Comparison of ENCODE assay signal across 1 cellular context in genomic region chr19:44806271-44806670, GRCh38.
TF ChIP-seq lines count a peak whose summit lies in the region.

No MANE protein-coding gene starts in this region.

TF ChIP-seq in GM23338, 12 proteins besides CTCF, POLR2A, EP300 and RAD21 (continued from another document):
- TF ChIP-seq ZNF462 (CRISPR knock-in tag; IDR thresholded peaks at IDR 0.05) (no peak), ZNF331 (CRISPR knock-in tag; IDR thresholded peaks at IDR 0.05; ENCODE audit: low read depth) (no peak), EZH2 (IDR thresholded peaks at IDR 0.05; ENCODE audit: low read depth, unreplicated experiment) (no peak), REST (IDR thresholded peaks at IDR 0.05; ENCODE audit: unreplicated experiment) (no peak), NANOG (IDR thresholded peaks at IDR 0.05; ENCODE audit: borderline replicate concordance) (no peak), POLR2AphosphoS5 (IDR thresholded peaks at IDR 0.05; ENCODE audit: low read depth) (no peak), ZNF114 (CRISPR knock-in tag; IDR thresholded peaks at IDR 0.05) (no peak), JUNB (IDR thresholded peaks at IDR 0.05; ENCODE audit: unreplicated experiment) (no peak)
TF ChIP-seq in GM23338: peak in this region for 0.
